Comparison of ENCODE assay signal across 8 cellular contexts in genomic region chr1:109263597-109264378, GRCh38. TPM values are rescaled to one million over a fixed set of nuclear protein-coding genes. Genes with fewer than 3 reads are reported as not detected.
A peak's percentile ranks its signal among the peaks of the same experiment; 100 is the strongest.
DNase-seq lines count a peak whose midpoint lies in the region; ATAC-seq, FAIRE-seq and TF ChIP-seq lines count a peak whose summit lies in the region.

No MANE protein-coding gene starts in this region.

- H2BK20ac ChIP-seq in H1 (ENCODE audit: low read length), result no peak overlapping the region

- no peaks in the 10 kb centered on the region for H3K23me2 ChIP-seq in H1 (ENCODE audit: low read depth, low read length)

- H4K5ac ChIP-seq in H1 (ENCODE audit: insufficient read length, low read depth, low read length) (no peak overlapping the region), mesendoderm (ENCODE audit: low read length) (no peak overlapping the region)

- 0 out of 2 replicates have a peak overlapping the region, but pooled peaks have one; percentile 18 for H2BK5ac ChIP-seq in H1 (ENCODE audit: low read depth, low read length)
- H2BK5ac ChIP-seq in mesendoderm (ENCODE audit: low read length), result no peak overlapping the region

- TF ChIP-seq CTCF in GM12864 (IDR thresholded peaks at IDR 0.05; ENCODE audit: low read depth, low read length, missing control alignments) (peak; percentile 98), H1 (IDR thresholded peaks at IDR 0.05; ENCODE audit: control extremely low read depth in 1 of 3, insufficient read depth in 1 of 3, low read depth in 1 of 3, low read length in 3 of 3) (peak in 2 of 3 experiments; percentile 100; a peak in 3 of 4 replicates)

- H3K27me3 ChIP-seq in H1 (replicated peaks in 1 of 4; ENCODE audit: control insufficient read depth in 3 of 4, extremely low read depth in 1 of 4, insufficient read depth in 3 of 4, low read length in 3 of 4), result no peaks in the 10 kb centered on the region
- H3K27me3 ChIP-seq in mesendoderm (ENCODE audit: insufficient read depth, low read length, poor library complexity), result no peaks in the 10 kb centered on the region

- peak; percentile 90 to 93 for TF ChIP-seq RAD21 in H1 (IDR thresholded peaks at IDR 0.05 in 1 of 2, conservative IDR thresholded peaks at IDR 0.05 in 1 of 2; ENCODE audit: low read depth in 2 of 2, low read length in 2 of 2)

- POLR2A ChIA-PET in H1 (lab: Charles Lee; ENCODE audit: partially characterized antibody), result interaction anchor here (0.8 to 2.2 kb wide), 6 partner anchors 13 to 134 kb away, joined by 3 to 7 read pairs (median 4); partner anchors contain the start of gene SORT1

- H3K36me3 ChIP-seq in H1 (ENCODE audit: control insufficient read depth in 2 of 4, insufficient read depth in 4 of 4, low read length in 3 of 4) (peaks cover 11 to 28% (median 16%) of the 10 kb centered on the region in 4 experiments; a peak in 6 of 8 replicates), mesendoderm (ENCODE audit: control insufficient read depth, insufficient read depth, low read length) (no peaks in the 10 kb centered on the region)

- peaks cover 0 to 11% (median 3%) of the 10 kb centered on the region in 4 experiments; a peak in 4 of 7 replicates for H3K4me1 ChIP-seq in H1 (replicated peaks in 1 of 4; ENCODE audit: control insufficient read depth in 3 of 4, insufficient read depth in 4 of 4, low read length in 3 of 4)
- H3K4me1 ChIP-seq in mesendoderm (ENCODE audit: control insufficient read depth, low read depth, low read length), result no peaks in the 10 kb centered on the region

- H3K14ac ChIP-seq in H1 (ENCODE audit: insufficient read length), result no peak overlapping the region

- H4K20me1 ChIP-seq in H1 (replicated peaks in 1 of 2; ENCODE audit: control insufficient read depth in 1 of 2, insufficient read depth in 2 of 2, low read length in 2 of 2), result peaks cover 0 to 7% of the 10 kb centered on the region in 2 experiments

- CTCF ChIA-PET in H1 (lab: Charles Lee; ENCODE audit: partially characterized antibody), result interaction anchor here (0.6 to 8.5 kb wide), 39 partner anchors 9 to 435 kb away, joined by 3 to 95 read pairs (median 5); partner anchors contain the start of genes CELSR2, MYBPHL, PSRC1 and SARS1

- H2AFZ ChIP-seq in H1 (ENCODE audit: low read length), result no peak overlapping the region

- no peaks in the 10 kb centered on the region for H3K79me1 ChIP-seq in H1 (ENCODE audit: low read depth, low read length)
- H3K79me1 ChIP-seq in mesendoderm (ENCODE audit: low read length), result no peaks in the 10 kb centered on the region

- H3K56ac ChIP-seq in H1 (replicated peaks; ENCODE audit: insufficient read length, low read depth, low read length) (no peak overlapping the region), mesendoderm (ENCODE audit: low read length) (no peak overlapping the region)

- no peak overlapping the region for H2AK5ac ChIP-seq in H1 (ENCODE audit: low read depth, low read length)
- H2AK5ac ChIP-seq in mesendoderm (ENCODE audit: low read length), result no peak overlapping the region

- H4K8ac ChIP-seq in H1 (ENCODE audit: extremely low read depth, insufficient read depth, low read length) (peak overlapping the region; percentile 19; the same call in 1 of the 2 replicates), mesendoderm (ENCODE audit: low read depth, low read length) (no peak overlapping the region)

- H3K4me2 ChIP-seq in H1 (ENCODE audit: insufficient read depth in 1 of 2, low read depth in 2 of 2, low read length in 2 of 2) (no peak overlapping the region), mesendoderm (ENCODE audit: low read length) (no peak overlapping the region)

- DNase-seq in GM12864 (ENCODE audit: low read depth), result no peak
- DNase-seq in NCI-H748 treated with DMSO at 0.1 percent for 48 hours (lab: John Stamatoyannopoulos, UW), result peak; percentile 41
- DNase-seq in activated CD8-positive, alpha-beta memory T cell treated with anti-CD3 and anti-CD28 coated beads for 48 hours (ENCODE audit: low read depth in 2 of 3, low spot score in 2 of 3), result peak; percentile 46 to 76 (median 73)
- peak; percentile 87 to 98 for DNase-seq in H1 (ENCODE audit: low read depth in 1 of 2, low spot score in 2 of 2)
- DNase-seq in mesendoderm, result peak; percentile 98
- peak; percentile 76 to 78 for DNase-seq in stimulated activated CD8-positive, alpha-beta memory T cell treated with anti-CD3 and anti-CD28 coated beads, Interleukin-2, amount 100 ng/mL, for 48 hours (ENCODE audit: low read depth in 2 of 2)
- DNase-seq in NCI-H1105 (lab: John Stamatoyannopoulos, UW), result no peak

- H3K27ac ChIP-seq in H1 (ENCODE audit: low read depth, low read length) (no peak overlapping the region), mesendoderm (ENCODE audit: low read depth, low read length) (no peak overlapping the region)

- H3K4ac ChIP-seq in H1 (replicated peaks; ENCODE audit: insufficient read length, low read depth, low read length) (no peak overlapping the region), mesendoderm (ENCODE audit: low read depth, low read length) (no peak overlapping the region)

- no peak overlapping the region for H3K4me3 ChIP-seq in GM12864 (ENCODE audit: low read depth, low read length)
- H3K4me3 ChIP-seq in H1 (ENCODE audit: extremely low read depth in 1 of 4, insufficient read depth in 2 of 4, low read depth in 3 of 4, low read length in 4 of 4), result no peak overlapping the region; a peak in 1 of 8 replicates
- no peak overlapping the region for H3K4me3 ChIP-seq in mesendoderm (ENCODE audit: low read length)

- H3K23ac ChIP-seq in H1 (ENCODE audit: insufficient read length) (no peak overlapping the region), mesendoderm (ENCODE audit: low read length) (no peak overlapping the region)

- FAIRE-seq in H1 (lab: Jason Lieb, UNC), result peak; percentile 96

- H3K18ac ChIP-seq in H1 (ENCODE audit: extremely low read depth, low read length) (no peak overlapping the region), mesendoderm (ENCODE audit: low read length) (no peak overlapping the region)

- H3K9ac ChIP-seq in H1 (replicated peaks in 1 of 4; ENCODE audit: extremely low read depth in 1 of 4, low read depth in 3 of 4, low read length in 3 of 4), result no peak overlapping the region
- H3K9ac ChIP-seq in mesendoderm (ENCODE audit: low read length), result no peak overlapping the region

- TF ChIP-seq POLR2A in H1 (IDR thresholded peaks at IDR 0.05; ENCODE audit: control extremely low read depth in 1 of 2, low read depth in 2 of 2, low read length in 2 of 2), result no peak

- no peaks in the 10 kb centered on the region for H3K79me2 ChIP-seq in H1 (ENCODE audit: control insufficient read depth in 1 of 2, insufficient read depth in 2 of 2, low read length in 2 of 2)
- no peaks in the 10 kb centered on the region for H3K79me2 ChIP-seq in mesendoderm (ENCODE audit: control insufficient read depth, insufficient read depth, low read length)

- H4K91ac ChIP-seq in H1 (replicated peaks; ENCODE audit: insufficient read length, low read length), result peak overlapping the region; percentile 42

- H2BK120ac ChIP-seq in H1 (replicated peaks; ENCODE audit: low read depth, low read length), result no peak overlapping the region
- no peak overlapping the region for H2BK120ac ChIP-seq in mesendoderm (ENCODE audit: low read depth, low read length)

- ATAC-seq in HG02759 (IDR thresholded peaks at IDR 0.05; ENCODE audit: unreplicated experiment), result peak; percentile 82

- no peak overlapping the region for H2BK12ac ChIP-seq in H1 (ENCODE audit: low read depth, low read length)

- H2BK15ac ChIP-seq in H1 (ENCODE audit: low read length), result peak overlapping the region; percentile 73; the same call in 1 of the 2 replicates
- H2BK15ac ChIP-seq in mesendoderm (replicated peaks; ENCODE audit: low read depth), result no peak overlapping the region

- H3K9me3 ChIP-seq in H1 (ENCODE audit: insufficient read depth in 2 of 2, low read depth in 1 of 2, low read length in 1 of 2), result no peaks in the 10 kb centered on the region

- no peak for TF ChIP-seq EP300 in H1 (IDR thresholded peaks at IDR 0.05; ENCODE audit: borderline replicate concordance in 1 of 2, low read depth in 2 of 2, low read length in 2 of 2)

- WGBS in H1 (ENCODE audit: extremely low coverage in 1 of 2, insufficient coverage in 1 of 2, insufficient read length in 1 of 2, insufficient replicate concordance in 2 of 2, low coverage in 1 of 2, low lambda C conversion rate in 2 of 2, missing lambda C conversion rate in 1 of 2), 2 experiments, result 44% methylated on average over 24 of the region's 29 CpGs; no CpG with 5 or more reads in 1 of the 2 experiments
- no CpG with 5 or more reads among the region's 29 CpGs for WGBS in mesendoderm (ENCODE audit: extremely low coverage, insufficient coverage, low lambda C conversion rate)

RNA-seq across cellular contexts. Expression of gene CELSR2, which starts 14.4 kb away (rescaled TPM):
- 27.7 and 28.0 TPM in 2 replicates for total RNA-seq in H1 (2021; fragmentation: NEBNext Ultra II Directional; extraction: Animal tissue kit (Norgen Biotek cat#: 25700))
- 12.0 and 25.9 TPM in 2 replicates for polyA plus RNA-seq in H1 (2011; rRNA removed)
- polyA plus RNA-seq in H1 (2011; cell fraction: cytosol; rRNA removed), result 12.4 TPM
- polyA plus RNA-seq in H1 (2011; cell fraction: nucleus; rRNA removed), result 59.6 TPM
- polyA plus RNA-seq in H1 (2012, experiment 1 of 2), result 15.3 to 24.5 TPM (median 21.9 TPM) in 4 replicates
- polyA plus RNA-seq in H1 (2012, experiment 2 of 2), result 16.0 TPM
- polyA plus RNA-seq in H1 (2013, experiment 1 of 2), result 19.9 TPM
- 16.0 TPM for polyA plus RNA-seq in H1 (2013, experiment 2 of 2)
- polyA minus RNA-seq in H1 (2011; rRNA and poly(A)+ RNA removed), result 37.3 and 50.6 TPM in 2 replicates
- polyA minus RNA-seq in H1 (2011; cell fraction: cytosol; rRNA and poly(A)+ RNA removed), result 28.1 TPM
- polyA minus RNA-seq in H1 (2011; cell fraction: nucleus; rRNA and poly(A)+ RNA removed), result 39.4 TPM
- polyA plus RNA-seq in mesendoderm (2013, experiment 1 of 2), result 2.9 TPM
- 2.9 TPM for polyA plus RNA-seq in mesendoderm (2013, experiment 2 of 2)

RNA-seq across cellular contexts. Expression of gene PSRC1, which starts 19.2 kb away (rescaled TPM):
- 67.3 and 69.6 TPM in 2 replicates for total RNA-seq in H1 (2021; fragmentation: NEBNext Ultra II Directional; extraction: Animal tissue kit (Norgen Biotek cat#: 25700))
- 56.1 and 83.3 TPM in 2 replicates for polyA plus RNA-seq in H1 (2011; rRNA removed)
- polyA plus RNA-seq in H1 (2011; cell fraction: cytosol; rRNA removed), result 61.4 TPM
- polyA plus RNA-seq in H1 (2011; cell fraction: nucleus; rRNA removed), result 94.4 TPM
- polyA plus RNA-seq in H1 (2012, experiment 1 of 2), result 49.1 to 60.0 TPM (median 56.5 TPM) in 4 replicates
- 58.9 TPM for polyA plus RNA-seq in H1 (2012, experiment 2 of 2)
- 54.5 TPM for polyA plus RNA-seq in H1 (2013, experiment 1 of 2)
- 53.3 TPM for polyA plus RNA-seq in H1 (2013, experiment 2 of 2)
- 16.6 and 25.5 TPM in 2 replicates for polyA minus RNA-seq in H1 (2011; rRNA and poly(A)+ RNA removed)
- polyA minus RNA-seq in H1 (2011; cell fraction: cytosol; rRNA and poly(A)+ RNA removed), result 24.0 TPM
- 21.1 TPM for polyA minus RNA-seq in H1 (2011; cell fraction: nucleus; rRNA and poly(A)+ RNA removed)
- 57.7 TPM for polyA plus RNA-seq in mesendoderm (2013, experiment 1 of 2)
- polyA plus RNA-seq in mesendoderm (2013, experiment 2 of 2), result 61.1 TPM

RNA-seq across cellular contexts. Expression of gene MYBPHL, which starts 43.0 kb away (rescaled TPM):
- total RNA-seq in H1 (2021; fragmentation: NEBNext Ultra II Directional; extraction: Animal tissue kit (Norgen Biotek cat#: 25700)), result 0.30 TPM in 1 of 2 replicates, not detected in the other
- polyA plus RNA-seq in H1 (2011; rRNA removed), result 0.24 and 0.58 TPM in 2 replicates
- 0.17 TPM for polyA plus RNA-seq in H1 (2011; cell fraction: cytosol; rRNA removed)
- 0.66 TPM for polyA plus RNA-seq in H1 (2011; cell fraction: nucleus; rRNA removed)
- polyA plus RNA-seq in H1 (2012, experiment 1 of 2), result 0.20 to 0.83 TPM (median 0.55 TPM) in 3 of 4 replicates, not detected in the other
- polyA plus RNA-seq in H1 (2012, experiment 2 of 2), result not detected
- 0.24 TPM for polyA plus RNA-seq in H1 (2013, experiment 1 of 2)
- 0.09 TPM for polyA plus RNA-seq in H1 (2013, experiment 2 of 2)
- polyA minus RNA-seq in H1 (2011; rRNA and poly(A)+ RNA removed), result 0.37 TPM in 1 of 2 replicates, not detected in the other
- 0.81 TPM for polyA minus RNA-seq in H1 (2011; cell fraction: cytosol; rRNA and poly(A)+ RNA removed)
- not detected for polyA minus RNA-seq in H1 (2011; cell fraction: nucleus; rRNA and poly(A)+ RNA removed)
- polyA plus RNA-seq in mesendoderm (2013, experiment 1 of 2), result 0.17 TPM
- polyA plus RNA-seq in mesendoderm (2013, experiment 2 of 2), result 0.21 TPM

RNA-seq across cellular contexts. Expression of gene SARS1, which starts 50.1 kb away (rescaled TPM):
- total RNA-seq in H1 (2021; fragmentation: NEBNext Ultra II Directional; extraction: Animal tissue kit (Norgen Biotek cat#: 25700)), result 136 and 146 TPM in 2 replicates
- polyA plus RNA-seq in H1 (2011; rRNA removed), result 83.1 and 97.1 TPM in 2 replicates
- polyA plus RNA-seq in H1 (2011; cell fraction: cytosol; rRNA removed), result 145 TPM
- 134 TPM for polyA plus RNA-seq in H1 (2011; cell fraction: nucleus; rRNA removed)
- 150 to 162 TPM (median 155 TPM) in 4 replicates for polyA plus RNA-seq in H1 (2012, experiment 1 of 2)
- polyA plus RNA-seq in H1 (2012, experiment 2 of 2), result 71.7 TPM
- 89.1 TPM for polyA plus RNA-seq in H1 (2013, experiment 1 of 2)
- 87.4 TPM for polyA plus RNA-seq in H1 (2013, experiment 2 of 2)
- 87.1 and 97.9 TPM in 2 replicates for polyA minus RNA-seq in H1 (2011; rRNA and poly(A)+ RNA removed)
- 50.2 TPM for polyA minus RNA-seq in H1 (2011; cell fraction: cytosol; rRNA and poly(A)+ RNA removed)
- 67.5 TPM for polyA minus RNA-seq in H1 (2011; cell fraction: nucleus; rRNA and poly(A)+ RNA removed)
- polyA plus RNA-seq in mesendoderm (2013, experiment 1 of 2), result 108 TPM
- 110 TPM for polyA plus RNA-seq in mesendoderm (2013, experiment 2 of 2)

Comparison
In these comparisons a context has a peak if more than half of its experiments do, and no peak if none do; other contexts are left out.
1. DNase-seq: peak in NCI-H748 treated with DMSO at 0.1 percent for 48 hours (single experiment), activated CD8-positive, alpha-beta memory T cell treated with anti-CD3 and anti-CD28 coated beads for 48 hours (3 of 3), H1 (2 of 2), mesendoderm (single experiment) and stimulated activated CD8-positive, alpha-beta memory T cell treated with anti-CD3 and anti-CD28 coated beads, Interleukin-2, amount 100 ng/mL, for 48 hours (2 of 2); none in GM12864 (single experiment) and NCI-H1105 (single experiment).